ENCODE assay signal across 20 cellular contexts in the genomic region with DNA sequence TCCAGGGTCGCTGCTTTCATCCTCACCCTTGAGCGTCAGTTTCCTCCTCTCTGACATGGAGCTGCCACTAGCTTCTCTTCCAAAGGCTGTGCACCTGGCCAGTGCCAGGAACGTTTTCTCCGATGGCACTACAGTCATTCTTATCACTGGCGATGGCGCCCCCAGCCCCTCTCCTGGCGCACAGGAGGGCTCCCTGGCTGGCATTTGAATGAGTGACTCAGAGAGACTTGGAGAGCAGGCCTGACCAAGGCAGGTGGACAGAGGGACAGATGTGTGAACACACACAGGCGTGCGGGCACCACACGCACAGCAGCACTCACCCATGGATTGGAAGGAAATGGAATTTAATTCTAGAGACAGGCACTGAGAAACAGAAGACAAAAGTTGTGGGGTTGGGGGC.
DNase-seq lines count a peak whose midpoint lies in the region; ATAC-seq and TF ChIP-seq lines count a peak whose summit lies in the region.
"Had no signal": no experiment of that assay in that cellular context is flagged by ENCODE, and none has a peak within 500 bp of the region (broad histone marks: within the 10 kb centered on the region; RNA-seq: fewer than 3 reads in every experiment).

No MANE protein-coding gene starts in this region.

- no peak overlapping the region for H4K8ac ChIP-seq in neuronal stem cell (ENCODE audit: low read depth, low read length)

- H3K9me3 ChIP-seq in RWPE2 (ENCODE audit: severe bottlenecking) (no peaks in the 10 kb centered on the region), neuronal stem cell (replicated peaks in 1 of 2; ENCODE audit: control insufficient read depth in 2 of 2, insufficient read depth in 1 of 2, low read depth in 1 of 2, low read length in 2 of 2) (peaks cover 0 to 6% of the 10 kb centered on the region in 2 donors), stomach (no peaks in the 10 kb centered on the region)
- H3K9me3 ChIP-seq: BE2C; BLaER1 treated with 17β-estradiol and CSF1 and Interleukin-3, amounts not matched to agents 10 nM and 100 nM had no signal

- H3K9ac ChIP-seq in neuronal stem cell (ENCODE audit: low read depth, low read length, poor library complexity), result no peak overlapping the region
- H3K9ac ChIP-seq: BLaER1 treated with 17β-estradiol and CSF1 and Interleukin-3, amounts not matched to agents 10 nM and 100 nM had no signal

- no peak overlapping the region for H3K4ac ChIP-seq in neuronal stem cell (ENCODE audit: low read length)

- H2BK120ac ChIP-seq in neuronal stem cell (ENCODE audit: low read depth, low read length), result peak overlapping the region; percentile 75

- no CpG with 5 or more reads among the region's 10 CpGs for WGBS in neuronal stem cell (ENCODE audit: extremely low coverage in 2 of 2, insufficient read length in 2 of 2, insufficient replicate concordance in 1 of 2), 2 donors
- WGBS in stomach, 5 donors, result 76 to 81% (median 79%) methylated on average over 10 of the region's 10 CpGs

- peaks cover 33% of the 10 kb centered on the region for H3K27me3 ChIP-seq in RWPE2 (ENCODE audit: insufficient read depth, poor library complexity, severe bottlenecking)
- H3K27me3 ChIP-seq in neuronal stem cell (ENCODE audit: control insufficient read depth in 3 of 3, insufficient read depth in 3 of 3, low read depth in 1 of 3, low read length in 3 of 3), result peaks cover 0 to 13% (median 0%) of the 10 kb centered on the region in 3 experiments
- peaks cover 0 to 85% (median 35%) of the 10 kb centered on the region in 3 donors for H3K27me3 ChIP-seq in stomach
- H3K27me3 ChIP-seq: BE2C; BLaER1 treated with 17β-estradiol and CSF1 and Interleukin-3, amounts not matched to agents 10 nM and 100 nM had no signal

- H2AK5ac ChIP-seq in neuronal stem cell (ENCODE audit: low read depth, low read length), result peak overlapping the region; percentile 48

- no peak for TF ChIP-seq EP300 in stomach (IDR thresholded peaks at IDR 0.05)

- no peak for TF ChIP-seq CTCF in RWPE2 (IDR thresholded peaks at IDR 0.05; ENCODE audit: poor library complexity, severe bottlenecking)
- no peak for TF ChIP-seq CTCF in stomach (IDR thresholded peaks at IDR 0.05)

- no peak overlapping the region for H3K4me2 ChIP-seq in neuronal stem cell (ENCODE audit: insufficient read depth, low read length, poor library complexity, severe bottlenecking)
- H3K4me2 ChIP-seq: BLaER1 treated with 17β-estradiol and CSF1 and Interleukin-3, amounts not matched to agents 10 nM and 100 nM had no signal

- peak overlapping the region; percentile 4 for H2BK12ac ChIP-seq in neuronal stem cell (ENCODE audit: low read length)

- H2BK5ac ChIP-seq in neuronal stem cell (ENCODE audit: low read length), result peak overlapping the region; percentile 66

- peak overlapping the region; percentile 78 for H3K18ac ChIP-seq in neuronal stem cell (ENCODE audit: low read length)

- no peak overlapping the region for H3K4me3 ChIP-seq in RWPE2 (ENCODE audit: severe bottlenecking)
- H3K4me3 ChIP-seq in neuronal stem cell (ENCODE audit: low read length in 2 of 2), result no peak overlapping the region
- no peak overlapping the region for H3K4me3 ChIP-seq in stomach
- H3K4me3 ChIP-seq: BLaER1 treated with 17β-estradiol and CSF1 and Interleukin-3, amounts not matched to agents 10 nM and 100 nM; GM12878 had no signal

- H3K23ac ChIP-seq in neuronal stem cell (ENCODE audit: low read depth, low read length, poor library complexity), result no peak overlapping the region

- no peaks in the 10 kb centered on the region for H3K79me1 ChIP-seq in neuronal stem cell (ENCODE audit: low read depth, low read length)

- no peak overlapping the region for H3K27ac ChIP-seq in RWPE2 (ENCODE audit: poor library complexity, severe bottlenecking)
- H3K27ac ChIP-seq in caudate nucleus (ENCODE audit: low read depth, low read length), result peak overlapping the region; percentile 90
- H3K27ac ChIP-seq in neuronal stem cell (replicated peaks; ENCODE audit: low read length), result no peak overlapping the region
- no peak overlapping the region for H3K27ac ChIP-seq in stomach
- H3K27ac ChIP-seq: 22Rv1; BLaER1 treated with 17β-estradiol and CSF1 and Interleukin-3, amounts not matched to agents 10 nM and 100 nM had no signal

- no peak overlapping the region for H3K14ac ChIP-seq in neuronal stem cell (ENCODE audit: low read length)

- no peak for ATAC-seq in RWPE2 (ENCODE audit: low read depth)
- no peak for ATAC-seq in GM19324 (IDR thresholded peaks at IDR 0.05; ENCODE audit: low FRiP score, unreplicated experiment)
- ATAC-seq: GM12878 had no signal

- H2BK15ac ChIP-seq in neuronal stem cell (ENCODE audit: low read length), result peak overlapping the region; percentile 51

- peak overlapping the region; percentile 48 for H4K91ac ChIP-seq in neuronal stem cell (ENCODE audit: low read depth, low read length, poor library complexity)

- peak; percentile 76 for DNase-seq in RWPE2 (ENCODE audit: low spot score)
- no peak for DNase-seq in caudate nucleus (lab: John Stamatoyannopoulos, UW)
- DNase-seq in neuronal stem cell (ENCODE audit: low spot score), result no peak
- DNase-seq in AG08395 (ENCODE audit: low spot score), result no peak
- no peak for DNase-seq in stomach
- DNase-seq: AML-193; BE2C; CD4-positive, alpha-beta T cell; CD8-positive, alpha-beta memory T cell; DMS 273 treated with DMSO at 0.1 percent for 48 hours; DMS79; EL; GDM1; GOT3; H7; HCEC 1CT had no signal

- H3K36me3 ChIP-seq in RWPE2 (ENCODE audit: low read depth) (no peaks in the 10 kb centered on the region), neuronal stem cell (replicated peaks in 1 of 2; ENCODE audit: control insufficient read depth in 2 of 2, insufficient read depth in 2 of 2, low read length in 2 of 2) (peaks cover 0 to 2% of the 10 kb centered on the region in 2 donors), stomach (no peaks in the 10 kb centered on the region)
- H3K36me3 ChIP-seq: BE2C; BLaER1 treated with 17β-estradiol and CSF1 and Interleukin-3, amounts not matched to agents 10 nM and 100 nM had no signal

- intact Hi-C loops in stomach (cut with DNase I; ENCODE audit: low total_unique reads), result no loop called here

- H2AFZ ChIP-seq in neuronal stem cell (ENCODE audit: low read length), result no peak overlapping the region

- TF ChIP-seq POLR2A in stomach (IDR thresholded peaks at IDR 0.05), result no peak

- H3K4me1 ChIP-seq in RWPE2 (ENCODE audit: insufficient read depth, poor library complexity, severe bottlenecking) (no peaks in the 10 kb centered on the region), neuronal stem cell (ENCODE audit: control insufficient read depth in 2 of 2, insufficient read depth in 1 of 2, low read depth in 1 of 2, low read length in 2 of 2) (peaks cover 35 to 37% of the 10 kb centered on the region in 2 donors), stomach (no peaks in the 10 kb centered on the region)
- H3K4me1 ChIP-seq: BE2C had no signal
